ENCODE assay signal across 8 cellular contexts in the genomic region with DNA sequence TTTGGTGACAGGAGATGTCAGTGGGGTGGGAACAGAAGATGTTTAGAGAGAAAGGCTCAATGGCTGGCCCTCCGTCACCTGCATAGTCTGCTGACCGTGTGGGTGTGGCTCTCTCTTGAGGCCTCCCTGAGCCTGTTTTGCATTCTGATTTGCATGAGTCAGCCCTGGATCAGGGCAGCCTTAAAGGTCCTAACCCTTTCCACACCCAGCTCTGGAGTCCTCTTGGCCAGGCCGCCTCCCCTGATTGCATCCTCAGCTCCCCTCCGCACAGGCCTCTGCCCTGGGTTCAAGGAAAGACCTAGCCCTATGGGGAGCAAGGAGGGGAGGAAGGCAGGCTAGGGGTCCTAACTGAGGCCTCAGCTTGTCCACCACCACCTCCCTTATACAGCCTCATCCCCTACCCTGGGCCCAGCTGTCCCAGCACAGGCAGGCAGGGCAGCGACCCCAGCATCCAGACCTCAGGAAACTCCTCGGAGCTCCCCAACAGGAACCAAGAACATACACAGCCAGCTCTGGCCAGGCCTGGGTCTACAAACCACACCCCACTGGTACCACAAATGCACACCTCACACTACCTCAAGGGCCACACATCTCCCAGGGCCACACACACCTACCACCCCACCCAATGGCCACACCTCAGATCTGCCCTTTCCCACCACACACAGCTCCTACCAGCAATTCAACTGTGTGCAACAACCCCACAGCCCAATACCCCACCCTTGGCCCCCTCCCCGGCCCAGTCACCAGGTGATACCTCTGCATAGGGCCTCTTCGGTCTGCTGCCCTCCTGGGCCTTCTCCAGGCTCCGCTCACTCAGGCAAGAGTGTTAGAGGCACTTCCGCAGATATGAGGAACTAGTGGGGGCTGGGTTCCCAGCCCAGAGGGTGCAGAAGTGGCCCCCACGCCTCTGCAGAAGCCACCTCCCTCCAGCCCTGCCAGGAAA. TPM values are rescaled to one million over a fixed set of nuclear protein-coding genes. Genes with fewer than 3 reads are reported as not detected.
DNase-seq lines count a peak whose midpoint lies in the region; ATAC-seq and TF ChIP-seq lines count a peak whose summit lies in the region.

No MANE protein-coding gene starts in this region.

- CTCF ChIA-PET in Caco-2 (lab: Charles Lee) = interaction anchor here (1.3 kb wide), 2 partner anchors 12 to 13 kb away, joined by 3 to 4 read pairs; no protein-coding TSS in a partner anchor

- H3K36me3 ChIP-seq in Caco-2 (ENCODE audit: control insufficient read depth, insufficient read depth, low read length) = 0 out of 2 replicates have a peak, but pooled peaks cover 1% of the 10 kb centered on the region

- no peaks in the 10 kb centered on the region for H3K27me3 ChIP-seq in Caco-2 (replicated peaks; ENCODE audit: control insufficient read depth, insufficient read depth, low read length)

- H3K27me3 Mint-ChIP-seq in Caco-2 (ENCODE audit: insufficient read depth, unreplicated experiment) (no peaks in the 10 kb centered on the region), progenitor cell of endocrine pancreas (no peaks in the 10 kb centered on the region)
- no peaks in the 10 kb centered on the region for H3K27me3 Mint-ChIP-seq in stimulated activated memory B cell treated with anti-CD40 and anti-IgM and Interleukin-4, amounts not matched to agents 10 μg/mL and 1 μg/mL and 100 μg/mL, for 72 hours

- no peak for DNase-seq in Caco-2
- peak; percentile 89 for DNase-seq in OCI-M1 (lab: John Stamatoyannopoulos, UW)
- peak; percentile 49 for DNase-seq in fibroblast of the conjunctiva (ENCODE audit: low read depth)
- DNase-seq in NCI-H1105 treated with DMSO at 0.1 percent for 48 hours (lab: John Stamatoyannopoulos, UW) = no peak
- no peak for DNase-seq in progenitor cell of endocrine pancreas (ENCODE audit: low spot score, unreplicated experiment)
- no peak for DNase-seq in stimulated activated CD4-positive, alpha-beta T cell treated with anti-CD3 and anti-CD28 coated beads, Interleukin-15, amount 100 ng/mL, for 24 hours

- POLR2A ChIA-PET in Caco-2 (lab: Charles Lee) = no interaction called here

- H3K9me3 Mint-ChIP-seq in Caco-2 (ENCODE audit: unreplicated experiment) = no peaks in the 10 kb centered on the region
- no peaks in the 10 kb centered on the region for H3K9me3 Mint-ChIP-seq in stimulated activated memory B cell treated with anti-CD40 and anti-IgM and Interleukin-4, amounts not matched to agents 10 μg/mL and 1 μg/mL and 100 μg/mL, for 72 hours
- H3K9me3 Mint-ChIP-seq in progenitor cell of endocrine pancreas (ENCODE audit: low read depth) = no peaks in the 10 kb centered on the region

- H3K36me3 Mint-ChIP-seq in Caco-2 (ENCODE audit: insufficient read depth, unreplicated experiment) (peaks cover 16% of the 10 kb centered on the region), progenitor cell of endocrine pancreas (ENCODE audit: insufficient read depth) (peaks cover 6% of the 10 kb centered on the region)
- H3K36me3 Mint-ChIP-seq in stimulated activated memory B cell treated with anti-CD40 and anti-IgM and Interleukin-4, amounts not matched to agents 10 μg/mL and 1 μg/mL and 100 μg/mL, for 72 hours = peaks cover 15% of the 10 kb centered on the region

- H3K4me1 Mint-ChIP-seq in Caco-2 (ENCODE audit: low read depth, unreplicated experiment) (peaks cover 44% of the 10 kb centered on the region), progenitor cell of endocrine pancreas (ENCODE audit: low read depth) (peaks cover 23% of the 10 kb centered on the region)
- peaks cover 88% of the 10 kb centered on the region for H3K4me1 Mint-ChIP-seq in stimulated activated memory B cell treated with anti-CD40 and anti-IgM and Interleukin-4, amounts not matched to agents 10 μg/mL and 1 μg/mL and 100 μg/mL, for 72 hours

- intact Hi-C loops in Caco-2 (cut with micrococcal nuclease; ENCODE audit: unreplicated experiment) = no loop called here

- ATAC-seq in GM21576 (IDR thresholded peaks at IDR 0.05; ENCODE audit: unreplicated experiment) = peak; percentile 34
- peak; percentile 86 for ATAC-seq in stimulated activated memory B cell treated with anti-CD40 and anti-IgM and Interleukin-4, amounts not matched to agents 10 μg/mL and 1 μg/mL and 100 μg/mL, for 72 hours

- H3K27ac Mint-ChIP-seq in Caco-2 (ENCODE audit: unreplicated experiment) = peak overlapping the region; percentile 6
- peak overlapping the region; percentile 95 for H3K27ac Mint-ChIP-seq in stimulated activated memory B cell treated with anti-CD40 and anti-IgM and Interleukin-4, amounts not matched to agents 10 μg/mL and 1 μg/mL and 100 μg/mL, for 72 hours
- no peak overlapping the region for H3K27ac Mint-ChIP-seq in progenitor cell of endocrine pancreas

- H3K9me3 ChIP-seq in Caco-2 = no peaks in the 10 kb centered on the region

- no peak overlapping the region for H3K4me3 Mint-ChIP-seq in Caco-2 (ENCODE audit: unreplicated experiment)
- peak overlapping the region; percentile 88 for H3K4me3 Mint-ChIP-seq in stimulated activated memory B cell treated with anti-CD40 and anti-IgM and Interleukin-4, amounts not matched to agents 10 μg/mL and 1 μg/mL and 100 μg/mL, for 72 hours
- no peak overlapping the region for H3K4me3 Mint-ChIP-seq in progenitor cell of endocrine pancreas (ENCODE audit: low read depth)

- peaks cover 34% of the 10 kb centered on the region for H3K4me1 ChIP-seq in Caco-2

- no peak overlapping the region for H3K4me3 ChIP-seq in Caco-2 (ENCODE audit: low read depth, low read length)

- BruUV-seq in Caco-2 (replicated peaks; lab: Mats Ljungman, UMichigan) = no TSS peak

- TF ChIP-seq CTCF in Caco-2 (IDR thresholded peaks at IDR 0.05; ENCODE audit: insufficient read depth in 1 of 2, low read depth in 1 of 2, low read length in 1 of 2, severe bottlenecking in 1 of 2, unreplicated experiment in 1 of 2) (no peak), progenitor cell of endocrine pancreas (IDR thresholded peaks at IDR 0.05; ENCODE audit: unreplicated experiment) (no peak)

RNA-seq across cellular contexts. Expression of a gene that starts 13.7 kb away (rescaled TPM):
- total RNA-seq in Caco-2 (2022) (87.1 and 102 TPM in 2 replicates), progenitor cell of endocrine pancreas (83.4 and 86.7 TPM in 2 replicates)

RNA-seq across cellular contexts. Expression of a gene that starts 55.4 kb away (rescaled TPM):
- total RNA-seq in Caco-2 (2022) (492 and 501 TPM in 2 replicates), progenitor cell of endocrine pancreas (212 and 220 TPM in 2 replicates)

Comparison
In these comparisons a context has a peak if more than half of its experiments do, and no peak if none do; other contexts are left out.
1. DNase-seq: peak in OCI-M1 (single experiment) and fibroblast of the conjunctiva (single experiment); none in Caco-2 (0 of 2), NCI-H1105 treated with DMSO at 0.1 percent for 48 hours (single experiment), progenitor cell of endocrine pancreas (single experiment) and stimulated activated CD4-positive, alpha-beta T cell treated with anti-CD3 and anti-CD28 coated beads, Interleukin-15, amount 100 ng/mL, for 24 hours (single experiment).